8 cellular contexts compared by ENCODE assay signal in the genomic region with DNA sequence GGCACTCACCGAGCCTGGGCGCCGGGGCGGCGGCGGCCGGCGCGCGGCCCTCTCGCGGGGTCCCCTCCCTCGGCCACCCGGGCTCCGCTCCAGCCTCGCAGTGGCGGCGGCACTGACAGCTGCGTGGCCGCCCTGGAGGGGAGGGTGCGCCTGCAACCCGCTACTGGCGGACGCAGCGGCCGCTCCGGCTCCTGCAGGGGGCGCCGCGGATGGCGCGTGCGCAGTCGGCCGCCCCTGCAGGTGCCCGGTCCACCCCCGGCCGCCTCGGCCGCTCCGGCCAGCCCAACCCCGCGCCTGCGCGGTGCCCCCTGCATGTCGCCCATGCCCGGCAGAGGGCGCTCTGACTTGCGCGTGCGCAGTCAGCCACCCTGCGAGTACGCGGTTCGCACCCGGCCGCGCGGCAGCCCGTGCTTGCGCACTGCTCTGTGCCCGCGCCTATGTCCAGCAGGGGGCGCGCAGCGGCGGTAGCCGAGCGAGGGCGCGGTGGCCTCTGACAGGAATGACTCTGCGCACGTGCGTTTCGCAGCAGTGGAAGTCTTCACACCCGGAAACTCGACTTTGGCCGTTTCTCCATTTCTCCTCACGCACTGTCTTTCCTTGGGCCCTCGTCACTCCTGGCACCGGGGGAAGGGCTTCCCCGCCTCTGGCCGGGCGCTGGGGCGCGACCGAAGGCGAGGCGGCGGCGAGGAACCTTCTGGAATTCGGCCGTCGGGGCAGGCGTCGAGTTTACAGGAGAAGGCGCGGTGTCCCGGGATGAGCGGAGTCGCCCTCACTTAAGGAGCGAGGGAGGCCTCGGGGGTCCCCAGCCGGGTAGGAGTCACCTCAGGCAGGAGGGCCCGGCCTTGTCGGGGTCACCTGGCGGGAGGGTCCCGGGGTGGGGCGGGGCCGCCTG. TPM values are rescaled to one million over a fixed set of nuclear protein-coding genes. Genes with fewer than 3 reads are reported as not detected.
DNase-seq lines count a peak whose midpoint lies in the region; ATAC-seq and TF ChIP-seq lines count a peak whose summit lies in the region.

ABCA3 (minus strand) TSS at position 165 of the 892 bp plus-strand sequence. CDS start 14,262 bp downstream, outside the sequence.

- H3K27me3 ChIP-seq in BJ (ENCODE audit: control insufficient read depth, insufficient read depth, low read length): peaks cover 9% of the 10 kb centered on the region

- H3K4me3 ChIP-seq in BJ (ENCODE audit: low read depth, low read length) (peak within 1 kb of the TSS; percentile 61), coronary artery (peak within 1 kb of the TSS; percentile 96)

- intact Hi-C loops in left colon (cut with DNase I, micrococcal nuclease): loop anchor here in 1 of 2 donors (10.0 kb wide), 1 partner anchor 154 kb away; no protein-coding TSS in a partner anchor

- peak; percentile 90 for ATAC-seq in HG03439 (IDR thresholded peaks at IDR 0.05; ENCODE audit: unreplicated experiment)
- ATAC-seq in left colon: peak; percentile 91

- DNase-seq in BJ (ENCODE audit: low read depth) (peak; percentile 57), GM19238 (ENCODE audit: insufficient read length, low spot score) (peak; percentile 96), NCI-H510A (lab: John Stamatoyannopoulos, UW) (peak; percentile 66), coronary artery (ENCODE audit: low spot score) (peak; percentile 95), left colon (peak; percentile 85 to 94)
- peak; percentile 92 to 93 for DNase-seq in activated CD4-positive, alpha-beta T cell treated with anti-CD3 and anti-CD28 coated beads for 4 hours
- DNase-seq in stimulated activated CD4-positive, alpha-beta T cell treated with anti-CD3 and anti-CD28 coated beads, Interleukin-1b, Interleukin-23, amount 100 ng/mL, for 48 hours: peak; percentile 95

- CTCF ChIA-PET in BJ (lab: Yijun Ruan, JAX): interaction anchor here (0.6 to 1.4 kb wide), 34 partner anchors 8 to 172 kb away, joined by 3 to 7 read pairs (median 4); partner anchors contain the start of genes CCNF and TBC1D24

- POLR2A ChIA-PET in BJ (lab: Charles Lee): no interaction called here

- TF ChIP-seq CTCF in BJ (IDR thresholded peaks at IDR 0.05; ENCODE audit: insufficient read depth, low read depth, low read length) (peak; percentile 85), coronary artery (IDR thresholded peaks at IDR 0.05) (peak; percentile 100)

- H3K27ac ChIP-seq in coronary artery: peak within 1 kb of the TSS in 1 of 2 donors; percentile 84

- H3K36me3 ChIP-seq in BJ (ENCODE audit: control insufficient read depth, insufficient read depth, low read length): no peaks in the 10 kb centered on the region

RNA-seq across cellular contexts. Expression of gene ABCA3, which starts in this region (rescaled TPM):
- 1.9 and 3.8 TPM in 2 replicates for polyA plus RNA-seq in BJ (2011; rRNA removed)
- 1.7 and 2.6 TPM in 2 replicates for polyA minus RNA-seq in BJ (2011; rRNA and poly(A)+ RNA removed)
- 1 to 10 TPM; 3.8 to 3.9 TPM for total RNA-seq in left colon
